Comparison of ENCODE assay signal across 18 cellular contexts in genomic region chr12:113022563-113023297, GRCh38. TPM values are rescaled to one million over a fixed set of nuclear protein-coding genes. Genes with fewer than 3 reads are reported as not detected.
"Had no signal": no experiment of that assay in that cellular context is flagged by ENCODE, and none has a peak within 500 bp of the region (broad histone marks: within the 10 kb centered on the region; RNA-seq: fewer than 3 reads in every experiment).

No MANE protein-coding gene starts in this region.

- DNase-seq: effector memory CD8-positive, alpha-beta T cell; gastrocnemius medialis; heart right ventricle; hypothalamus; kidney glomerular epithelial cell; naive thymus-derived CD8-positive, alpha-beta T cell; nucleus accumbens; pancreas; right cardiac atrium; stimulated activated CD4-positive, alpha-beta T cell treated with anti-CD3 and anti-CD28 coated beads, Interleukin-2, amount 100 ng/mL, for 48 hours; testis; upper lobe of right lung had no signal

- H3K4me1 Mint-ChIP-seq: naive thymus-derived CD8-positive, alpha-beta T cell; neural progenitor cell had no signal

- H3K9me3 Mint-ChIP-seq: dendritic cell treated with granulocyte-macrophage colony-stimulating factor and Interleukin-4, amounts not matched to agents 40 ng/mL and 50 ng/mL, for 4 days; effector memory CD8-positive, alpha-beta T cell; naive thymus-derived CD8-positive, alpha-beta T cell; stimulated activated naive CD8-positive, alpha-beta T cell treated with anti-CD3 and anti-CD28 coated beads, Interleukin-15, Interleukin-2, amounts not matched to agents 100 ng/mL and 50 ng/mL, for 24 hours had no signal

- ATAC-seq: effector memory CD8-positive, alpha-beta T cell; gastrocnemius medialis; heart right ventricle; naive thymus-derived CD8-positive, alpha-beta T cell; pancreas; right cardiac atrium; upper lobe of right lung had no signal

- H3K4me3 Mint-ChIP-seq: dendritic cell treated with granulocyte-macrophage colony-stimulating factor and Interleukin-4, amounts not matched to agents 40 ng/mL and 50 ng/mL, for 4 days; effector memory CD8-positive, alpha-beta T cell; naive thymus-derived CD8-positive, alpha-beta T cell; neural progenitor cell; stimulated activated naive CD8-positive, alpha-beta T cell treated with anti-CD3 and anti-CD28 coated beads, Interleukin-15, Interleukin-2, amounts not matched to agents 100 ng/mL and 50 ng/mL, for 24 hours had no signal

- H3K27ac Mint-ChIP-seq: dendritic cell treated with granulocyte-macrophage colony-stimulating factor and Interleukin-4, amounts not matched to agents 40 ng/mL and 50 ng/mL, for 4 days; effector memory CD8-positive, alpha-beta T cell; naive thymus-derived CD8-positive, alpha-beta T cell; neural progenitor cell; progenitor cell of endocrine pancreas; stimulated activated naive CD8-positive, alpha-beta T cell treated with anti-CD3 and anti-CD28 coated beads, Interleukin-15, Interleukin-2, amounts not matched to agents 100 ng/mL and 50 ng/mL, for 24 hours had no signal

- H3K36me3 Mint-ChIP-seq: naive thymus-derived CD8-positive, alpha-beta T cell; neural progenitor cell had no signal

- H3K27me3 Mint-ChIP-seq: effector memory CD8-positive, alpha-beta T cell; stimulated activated naive CD8-positive, alpha-beta T cell treated with anti-CD3 and anti-CD28 coated beads, Interleukin-15, Interleukin-2, amounts not matched to agents 100 ng/mL and 50 ng/mL, for 24 hours had no signal

RNA-seq across cellular contexts. Expression of gene DTX1, which starts 33.8 kb away (rescaled TPM):
- total RNA-seq: fibroblast of villous mesenchyme had no signal

RNA-seq across cellular contexts. Expression of gene OAS2, which starts 44.4 kb away (rescaled TPM):
- total RNA-seq: progenitor cell of endocrine pancreas, smooth muscle cell had no signal
